In the genomic region with DNA sequence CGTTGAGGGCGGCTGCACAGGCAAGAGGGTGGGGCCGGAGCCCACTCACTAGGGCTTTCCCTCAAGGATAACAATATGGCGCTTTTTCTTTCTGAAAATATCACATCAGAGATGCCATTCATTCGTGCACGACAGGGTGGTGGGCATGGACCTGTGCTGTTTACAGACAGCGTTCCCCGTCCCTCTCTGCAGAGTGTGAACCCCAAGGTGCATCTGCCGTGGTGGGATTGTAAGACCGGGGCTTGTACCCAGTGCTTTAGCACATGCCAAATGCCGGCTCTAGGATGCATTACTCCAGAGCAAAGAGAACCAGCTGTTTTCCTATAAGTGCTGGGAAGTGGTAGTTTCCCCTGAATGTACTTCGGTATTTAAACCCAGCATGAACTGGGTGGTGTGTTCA, we compare ENCODE assay signal across 28 cellular contexts. TPM values are rescaled to one million over a fixed set of nuclear protein-coding genes. Genes with fewer than 3 reads are reported as not detected.
"Had no signal": no experiment of that assay in that cellular context is flagged by ENCODE, and none has a peak within 500 bp of the region (broad histone marks: within the 10 kb centered on the region; RNA-seq: fewer than 3 reads in every experiment).

No MANE protein-coding gene starts in this region.

- H3K4me1 ChIP-seq: SJCRH30 had no signal

- H3K27ac Mint-ChIP-seq: activated CD4-positive, alpha-beta T cell treated with anti-CD3 and anti-CD28 coated beads, Interleukin-2, amount 10 ng/mL, durations not matched to agents 7 days and 5 days; activated CD8-positive, alpha-beta T cell treated with anti-CD3 and anti-CD28 coated beads, Interleukin-2, amount 10 ng/mL, durations not matched to agents 7 days and 5 days; activated naive CD4-positive, alpha-beta T cell treated with anti-CD3 and anti-CD28 coated beads, Interleukin-2, amount 50 U/mL, for 24 hours; activated naive CD8-positive, alpha-beta T cell treated with anti-CD3 and anti-CD28 coated beads, Interleukin-2, amount 10 ng/mL, durations not matched to agents 7 days and 5 days; activated T-cell treated with anti-CD3 and anti-CD28 coated beads, Interleukin-2, amount 50 U/mL, for 24 hours; activated T-helper 2 cell treated with anti-CD3 and anti-CD28 coated beads, Interferon-gamma antibody, Interleukin-2, Interleukin-4, amounts not matched to agents 10 μg/mL and 5 μg/mL and 100 μg/mL, durations not matched to agents 14 hours and 24 hours and 36 hours; T-helper 1 cell treated with Interleukin-12 subunit alpha and Interleukin-12 subunit beta and Interleukin-4 antibody, amounts not matched to agents 30 μg/mL and 1 μg/mL, for 36 hours; T-helper 2 cell treated with Interferon-gamma antibody and Interleukin-4, amounts not matched to agents 5 μg/mL and 100 μg/mL, for 36 hours had no signal

- DNase-seq: activated CD4-positive, alpha-beta T cell treated with anti-CD3 and anti-CD28 coated beads, Interleukin-2, amount 10 ng/mL, durations not matched to agents 7 days and 5 days; activated CD4-positive, alpha-beta T cell treated with anti-CD3 and anti-CD28 coated beads, Interleukin-2, amount 50 U/mL, for 48 hours; activated CD8-positive, alpha-beta T cell treated with anti-CD3 and anti-CD28 coated beads, Interleukin-2, amount 10 ng/mL, durations not matched to agents 7 days and 5 days; activated gamma-delta T cell; activated naive CD4-positive, alpha-beta T cell treated with Interleukin-2 at 50 U/mL for 16 hours; activated naive CD8-positive, alpha-beta T cell treated with anti-CD3 and anti-CD28 coated beads, Interleukin-2, amount 10 ng/mL, durations not matched to agents 7 days and 5 days; activated T-cell treated with anti-CD3 and anti-CD28 coated beads, Interleukin-2, amount 50 U/mL, for 24 hours; amygdala; Kasumi-1; MM.1S; MV-4-11; NCI-H1092; NCI-H1436 treated with DMSO at 0.1 percent for 48 hours; NCI-H1694 treated with DMSO at 0.1 percent for 48 hours; NCI-H2029; NCI-H345; NCI-H524 treated with DMSO at 0.1 percent for 48 hours; SHP77; SJCRH30 had no signal

- H3K36me3 ChIP-seq: ascending aorta, SJCRH30 had no signal

- H3K9me3 ChIP-seq: ascending aorta, SJCRH30 had no signal

- H3K4me1 Mint-ChIP-seq: activated CD4-positive, alpha-beta T cell treated with anti-CD3 and anti-CD28 coated beads, Interleukin-2, amount 10 ng/mL, durations not matched to agents 7 days and 5 days; activated naive CD4-positive, alpha-beta T cell treated with anti-CD3 and anti-CD28 coated beads, Interleukin-2, amount 50 U/mL, for 24 hours; activated naive CD8-positive, alpha-beta T cell treated with anti-CD3 and anti-CD28 coated beads, Interleukin-2, amount 10 ng/mL, durations not matched to agents 7 days and 5 days had no signal

- H3K27me3 Mint-ChIP-seq: activated CD4-positive, alpha-beta T cell treated with anti-CD3 and anti-CD28 coated beads, Interleukin-2, amount 10 ng/mL, durations not matched to agents 7 days and 5 days; activated naive CD4-positive, alpha-beta T cell treated with anti-CD3 and anti-CD28 coated beads, Interleukin-2, amount 50 U/mL, for 24 hours; activated naive CD8-positive, alpha-beta T cell treated with anti-CD3 and anti-CD28 coated beads, Interleukin-2, amount 10 ng/mL, durations not matched to agents 7 days and 5 days had no signal

- H3K4me3 ChIP-seq: ascending aorta, cardiac muscle cell, SJCRH30, SK-N-MC had no signal

- H3K36me3 Mint-ChIP-seq: activated naive CD4-positive, alpha-beta T cell treated with anti-CD3 and anti-CD28 coated beads, Interleukin-2, amount 50 U/mL, for 24 hours; activated naive CD8-positive, alpha-beta T cell treated with anti-CD3 and anti-CD28 coated beads, Interleukin-2, amount 10 ng/mL, durations not matched to agents 7 days and 5 days had no signal

- H3K27ac ChIP-seq: ascending aorta, cardiac muscle cell, SJCRH30, SK-N-MC had no signal

- H3K9me3 Mint-ChIP-seq: activated CD4-positive, alpha-beta T cell treated with anti-CD3 and anti-CD28 coated beads, Interleukin-2, amount 10 ng/mL, durations not matched to agents 7 days and 5 days; activated naive CD4-positive, alpha-beta T cell treated with anti-CD3 and anti-CD28 coated beads, Interleukin-2, amount 50 U/mL, for 24 hours; activated naive CD8-positive, alpha-beta T cell treated with anti-CD3 and anti-CD28 coated beads, Interleukin-2, amount 10 ng/mL, durations not matched to agents 7 days and 5 days; activated T-cell treated with anti-CD3 and anti-CD28 coated beads, Interleukin-2, amount 50 U/mL, for 24 hours; activated T-helper 2 cell treated with anti-CD3 and anti-CD28 coated beads, Interferon-gamma antibody, Interleukin-2, Interleukin-4, amounts not matched to agents 10 μg/mL and 5 μg/mL and 100 μg/mL, durations not matched to agents 14 hours and 24 hours and 36 hours; T-helper 1 cell treated with Interleukin-12 subunit alpha and Interleukin-12 subunit beta and Interleukin-4 antibody, amounts not matched to agents 30 μg/mL and 1 μg/mL, for 36 hours; T-helper 2 cell treated with Interferon-gamma antibody and Interleukin-4, amounts not matched to agents 5 μg/mL and 100 μg/mL, for 36 hours had no signal

- H3K27me3 ChIP-seq: ascending aorta, cardiac muscle cell had no signal

- ATAC-seq: activated CD8-positive, alpha-beta T cell treated with anti-CD3 and anti-CD28 coated beads, Interleukin-2, amount 10 ng/mL, durations not matched to agents 7 days and 5 days; Panc1 had no signal

- H3K4me3 Mint-ChIP-seq: activated CD4-positive, alpha-beta T cell treated with anti-CD3 and anti-CD28 coated beads, Interleukin-2, amount 10 ng/mL, durations not matched to agents 7 days and 5 days; activated CD8-positive, alpha-beta T cell treated with anti-CD3 and anti-CD28 coated beads, Interleukin-2, amount 10 ng/mL, durations not matched to agents 7 days and 5 days; activated naive CD4-positive, alpha-beta T cell treated with anti-CD3 and anti-CD28 coated beads, Interleukin-2, amount 50 U/mL, for 24 hours; activated naive CD8-positive, alpha-beta T cell treated with anti-CD3 and anti-CD28 coated beads, Interleukin-2, amount 10 ng/mL, durations not matched to agents 7 days and 5 days; activated T-cell treated with anti-CD3 and anti-CD28 coated beads, Interleukin-2, amount 50 U/mL, for 24 hours; T-helper 1 cell treated with Interleukin-12 subunit alpha and Interleukin-12 subunit beta and Interleukin-4 antibody, amounts not matched to agents 30 μg/mL and 1 μg/mL, for 36 hours; T-helper 2 cell treated with Interferon-gamma antibody and Interleukin-4, amounts not matched to agents 5 μg/mL and 100 μg/mL, for 36 hours had no signal

RNA-seq across cellular contexts. Expression of a gene that starts 37.0 kb away (rescaled TPM):
- total RNA-seq: RPMI7951 had no signal

RNA-seq across cellular contexts. Expression of a gene that starts 37.1 kb away (rescaled TPM):
- total RNA-seq: ascending aorta, RPMI7951, SJCRH30 had no signal
